21 cellular contexts compared by ENCODE assay signal in the genomic region with DNA sequence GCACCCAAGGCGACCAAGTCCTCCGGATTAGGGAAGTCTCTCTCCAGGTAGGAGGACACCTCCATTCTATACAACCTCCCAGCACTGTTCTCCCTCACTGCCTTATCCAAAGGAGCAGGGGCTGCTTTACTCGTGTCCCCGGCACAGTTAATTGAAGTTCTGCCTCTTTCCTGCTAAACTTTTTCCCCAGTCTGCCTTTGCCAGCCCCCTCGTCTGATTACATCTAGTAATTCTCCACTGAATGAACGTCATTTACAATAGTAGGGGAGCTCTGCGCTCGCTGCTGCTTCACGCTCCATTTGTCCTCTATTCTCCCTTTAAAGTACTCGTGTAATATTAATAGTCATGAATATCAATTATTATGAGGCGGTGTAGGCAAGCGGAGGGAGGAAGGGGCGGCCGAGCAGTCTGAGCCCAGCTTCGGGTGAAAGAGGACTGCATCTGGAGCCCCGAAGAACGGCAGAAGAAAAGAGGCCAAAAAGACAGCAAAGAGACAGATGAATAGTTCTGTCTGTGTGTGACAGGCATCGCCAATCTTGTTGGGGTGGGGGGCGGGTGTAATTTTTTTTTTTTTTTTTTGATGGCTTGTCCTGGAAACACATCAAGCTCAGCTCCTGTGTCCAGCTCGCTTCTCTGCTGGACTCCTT. TPM values are rescaled to one million over a fixed set of nuclear protein-coding genes. Genes with fewer than 3 reads are reported as not detected.
DNase-seq lines count a peak whose midpoint lies in the region; TF ChIP-seq lines count a peak whose summit lies in the region.
"Had no signal": no experiment of that assay in that cellular context is flagged by ENCODE, and none has a peak within 500 bp of the region (broad histone marks: within the 10 kb centered on the region; RNA-seq: fewer than 3 reads in every experiment).

No MANE protein-coding gene starts in this region.

- no peak overlapping the region for H3K27ac ChIP-seq in RWPE1
- H3K27ac ChIP-seq: neutrophil, right lobe of liver had no signal

- H3K27me3 ChIP-seq in neuron (ENCODE audit: insufficient read depth, low read length) (peaks cover 85% of the 10 kb centered on the region), HAP-1 (ENCODE audit: low read depth) (peaks cover 84% of the 10 kb centered on the region)

- H3K27me3 Mint-ChIP-seq in Calu3 (ENCODE audit: unreplicated experiment): peaks cover 100% of the 10 kb centered on the region

- intact Hi-C loops in Calu3 (cut with micrococcal nuclease; ENCODE audit: unreplicated experiment): no loop called here

- no peaks in the 10 kb centered on the region for H3K36me3 Mint-ChIP-seq in Calu3 (ENCODE audit: insufficient read depth, unreplicated experiment)
- H3K36me3 Mint-ChIP-seq: activated CD8-positive, alpha-beta memory T cell treated with anti-CD3 and anti-CD28 coated beads, Interleukin-2, amount 10 ng/mL, durations not matched to agents 7 days and 5 days had no signal

- H3K9me3 Mint-ChIP-seq in Calu3 (ENCODE audit: low read depth, unreplicated experiment): no peaks in the 10 kb centered on the region
- H3K9me3 Mint-ChIP-seq: activated B cell treated with CpG ODN at 0.5 μM for 24 hours had no signal

- POLR2A ChIA-PET in RWPE1 (lab: Yijun Ruan, JAX; ENCODE audit: low non-redundant PET): no interaction called here

- H3K4me1 ChIP-seq in neuron (ENCODE audit: insufficient read depth, low read length) (no peaks in the 10 kb centered on the region), HAP-1 (no peaks in the 10 kb centered on the region)

- no peak overlapping the region for H3K4me3 Mint-ChIP-seq in Calu3 (ENCODE audit: low read depth, unreplicated experiment)
- H3K4me3 Mint-ChIP-seq: activated B cell treated with CpG ODN at 0.5 μM for 24 hours; activated CD8-positive, alpha-beta memory T cell treated with anti-CD3 and anti-CD28 coated beads, Interleukin-2, amount 10 ng/mL, durations not matched to agents 7 days and 5 days had no signal

- H2AFZ ChIP-seq in neuron (ENCODE audit: low read depth, low read length): no peak overlapping the region

- in situ Hi-C loops in GM13976 (cut with MboI; ENCODE audit: low sequenced_read_pairs, unreplicated experiment) (loop anchor here (25.0 kb wide), 2 partner anchors 541 to 1191 kb away; no protein-coding TSS in a partner anchor), HAP-1 (cut with MboI; ENCODE audit: low sequenced_read_pairs) (no loop called here)

- BruUV-seq in Calu3 (replicated peaks; lab: Mats Ljungman, UMichigan): no TSS peak

- TF ChIP-seq CTCF in Calu3 (IDR thresholded peaks at IDR 0.05; ENCODE audit: unreplicated experiment) (no peak), epithelial cell of proximal tubule (conservative IDR thresholded peaks at IDR 0.05; ENCODE audit: low read depth, low read length) (no peak), RWPE1 (conservative IDR thresholded peaks at IDR 0.05; ENCODE audit: low read depth) (no peak), GM13976 (IDR thresholded peaks at IDR 0.05; ENCODE audit: borderline replicate concordance, control extremely low read depth, extremely low read depth, insufficient read depth, missing control alignments) (no peak)

- H3K4me1 Mint-ChIP-seq in Calu3 (ENCODE audit: low read depth, unreplicated experiment): peaks cover 31% of the 10 kb centered on the region

- peak overlapping the region; percentile 19 for H3K27ac Mint-ChIP-seq in Calu3 (ENCODE audit: unreplicated experiment)
- H3K27ac Mint-ChIP-seq: activated B cell treated with CpG ODN at 0.5 μM for 24 hours; activated CD8-positive, alpha-beta memory T cell treated with anti-CD3 and anti-CD28 coated beads, Interleukin-2, amount 10 ng/mL, durations not matched to agents 7 days and 5 days had no signal

- H3K4me3 ChIP-seq in epithelial cell of proximal tubule (ENCODE audit: low read depth, low read length): peak overlapping the region; percentile 57
- peak overlapping the region; percentile 17 for H3K4me3 ChIP-seq in neuron (ENCODE audit: low read length)
- no peak overlapping the region for H3K4me3 ChIP-seq in HAP-1
- H3K4me3 ChIP-seq: MG63, right lobe of liver had no signal

- no peaks in the 10 kb centered on the region for H3K36me3 ChIP-seq in neuron (ENCODE audit: insufficient read depth, low read length)
- no peaks in the 10 kb centered on the region for H3K36me3 ChIP-seq in HAP-1 (replicated peaks)
- H3K36me3 ChIP-seq: MG63, neutrophil, right lobe of liver had no signal

- H3K9me3 ChIP-seq in neuron (ENCODE audit: low read length) (no peaks in the 10 kb centered on the region), HAP-1 (no peaks in the 10 kb centered on the region)
- H3K9me3 ChIP-seq: MG63, neutrophil, right lobe of liver had no signal

- DNase-seq in Calu3 (no peak), NCI-H526 (lab: John Stamatoyannopoulos, UW) (peak; percentile 26 to 55), epithelial cell of proximal tubule (ENCODE audit: low read depth) (no peak), nucleus accumbens (lab: John Stamatoyannopoulos, UW) (no peak), RWPE1 (ENCODE audit: low spot score) (no peak), GM13976 (ENCODE audit: low spot score) (no peak), HAP-1 (ENCODE audit: low spot score in 2 of 2) (no peak)
- DNase-seq: activated B cell treated with CpG ODN at 0.5 μM for 24 hours; activated CD8-positive, alpha-beta memory T cell treated with anti-CD3 and anti-CD28 coated beads, Interleukin-2, amount 10 ng/mL, durations not matched to agents 7 days and 5 days; activated effector memory CD4-positive, alpha-beta T cell treated with anti-CD3 and anti-CD28 coated beads, Interleukin-2, amount 50 U/mL, for 16 hours; anterior cingulate cortex; H7; mesendoderm; MG63; NCI-H2081 treated with DMSO at 0.1 percent for 48 hours; right lobe of liver; T-helper 2 cell had no signal

- CTCF ChIA-PET in Calu3 (lab: Charles Lee): interaction anchor here (0.6 to 1.2 kb wide), 2 partner anchors 27 to 1025 kb away, joined by 3 to 4 read pairs; no protein-coding TSS in a partner anchor
- CTCF ChIA-PET in RWPE1 (lab: Yijun Ruan, JAX): interaction anchor here (0.6 kb wide), 1 partner anchor 8 kb away, joined by 8 read pairs; no protein-coding TSS in a partner anchor

RNA-seq across cellular contexts. Expression of a gene that starts 2.9 kb away (rescaled TPM):
- total RNA-seq in Calu3 (2022) (not detected in 2 replicates), epithelial cell of proximal tubule (4.6 and 8.3 TPM in 2 replicates)
- total RNA-seq: activated B cell treated with CpG ODN at 0.5 μM for 24 hours; activated CD8-positive, alpha-beta memory T cell treated with anti-CD3 and anti-CD28 coated beads, Interleukin-2, amount 10 ng/mL, durations not matched to agents 7 days and 5 days; endothelial cell of umbilical vein; H7; right lobe of liver; RPMI7951 had no signal

Comparison
In these comparisons a context has a peak if more than half of its experiments do, and no peak if none do; other contexts are left out.
1. DNase-seq: peak in NCI-H526 (2 of 2); none in Calu3 (single experiment), epithelial cell of proximal tubule (single experiment), nucleus accumbens (0 of 56), RWPE1 (single experiment), GM13976 (single experiment) and HAP-1 (0 of 2).